In genomic region chr5:90264930-90265857, GRCh38 we compare ENCODE assay signal across 8 cellular contexts.
A peak's percentile ranks its signal among the peaks of the same experiment; 100 is the strongest.
DNase-seq lines count a peak whose midpoint lies in the region; ATAC-seq, FAIRE-seq and TF ChIP-seq lines count a peak whose summit lies in the region.

No MANE protein-coding gene starts in this region.

- H3K4me1 ChIP-seq in kidney (ENCODE audit: control insufficient read depth in 1 of 2, insufficient read depth in 1 of 2, low read depth in 1 of 2, low read length in 2 of 2) = peaks cover 0 to 2% of the 10 kb centered on the region in 2 donors

- no peak overlapping the region for H3K27ac Mint-ChIP-seq in HFFc6

- no peak for ATAC-seq in GM18519 (IDR thresholded peaks at IDR 0.05; ENCODE audit: low FRiP score, unreplicated experiment)

- no peaks in the 10 kb centered on the region for H3K9me3 Mint-ChIP-seq in HFFc6

- H3K9ac ChIP-seq in kidney (ENCODE audit: low read length in 2 of 2) = no peak overlapping the region

- TF ChIP-seq CTCF in HFFc6 (IDR thresholded peaks at IDR 0.05) (peak; percentile 96), bronchial epithelial cell (IDR thresholded peaks at IDR 0.05; ENCODE audit: insufficient read depth, low read length, severe bottlenecking) (peak; percentile 92), kidney (IDR thresholded peaks at IDR 0.05; ENCODE audit: borderline replicate concordance, extremely low read depth, insufficient read depth) (peak; percentile 69)

- no peak overlapping the region for H3K27ac ChIP-seq in kidney (ENCODE audit: low read depth in 2 of 2, low read length in 2 of 2)

- H3K4me3 Mint-ChIP-seq in HFFc6 = no peak overlapping the region

- no peaks in the 10 kb centered on the region; the same call in 1 of the 2 replicates for H3K27me3 Mint-ChIP-seq in HFFc6 (ENCODE audit: insufficient read depth)

- no peaks in the 10 kb centered on the region for H3K36me3 ChIP-seq in bronchial epithelial cell (ENCODE audit: control insufficient read depth, insufficient read depth, low read length)
- H3K36me3 ChIP-seq in kidney (ENCODE audit: control insufficient read depth in 1 of 2, insufficient read depth in 2 of 2, low read length in 2 of 2) = no peaks in the 10 kb centered on the region

- H3K36me3 Mint-ChIP-seq in HFFc6 (ENCODE audit: low read depth) = no peaks in the 10 kb centered on the region

- no peak for FAIRE-seq in bronchial epithelial cell (lab: Jason Lieb, UNC)
- FAIRE-seq in kidney (lab: Jason Lieb, UNC) = peak; percentile 21

- no peaks in the 10 kb centered on the region for H3K27me3 ChIP-seq in bronchial epithelial cell (ENCODE audit: control insufficient read depth, insufficient read depth, low read length)

- no peaks in the 10 kb centered on the region; the same call in 1 of the 2 replicates for H3K4me1 Mint-ChIP-seq in HFFc6 (ENCODE audit: low read depth)

- H3K4me3 ChIP-seq in bronchial epithelial cell (ENCODE audit: low read depth, low read length) (no peak overlapping the region), kidney (ENCODE audit: low read length in 2 of 2) (no peak overlapping the region)

- intact Hi-C loops in kidney (cut with DNase I) = no loop called here

- DNase-seq in GM04504 (ENCODE audit: low read depth) = peak; percentile 24
- peak; percentile 57 for DNase-seq in HFFc6
- peak; percentile 12 for DNase-seq in NCI-H1436 treated with DMSO at 0.1 percent for 48 hours (lab: John Stamatoyannopoulos, UW)
- DNase-seq in T-helper 9 cell = peak; percentile 9
- DNase-seq in bronchial epithelial cell (ENCODE audit: low read depth) = peak; percentile 55
- peak; percentile 66 for DNase-seq in kidney
- DNase-seq in stimulated activated CD4-positive, alpha-beta T cell treated with anti-CD3 and anti-CD28 coated beads, Interleukin-1b, Interleukin-23, amount 100 ng/mL, for 4 hours (ENCODE audit: low read depth in 2 of 2) = peak; percentile 12 to 21

- H3K9me3 ChIP-seq in kidney (ENCODE audit: control insufficient read depth in 1 of 2, low read length in 2 of 2) = no peaks in the 10 kb centered on the region

Comparison
In these comparisons a context has a peak if more than half of its experiments do, and no peak if none do; other contexts are left out.
1. DNase-seq: peak in every context shown above with its lines; median percentile 66 in kidney; 57 in HFFc6; 55 in bronchial epithelial cell; 24 in GM04504; 16 in stimulated activated CD4-positive, alpha-beta T cell treated with anti-CD3 and anti-CD28 coated beads, Interleukin-1b, Interleukin-23, amount 100 ng/mL, for 4 hours; 12 in NCI-H1436 treated with DMSO at 0.1 percent for 48 hours; 9 in T-helper 9 cell.